Comparison of ENCODE assay signal across 1 cellular context in the genomic region with DNA sequence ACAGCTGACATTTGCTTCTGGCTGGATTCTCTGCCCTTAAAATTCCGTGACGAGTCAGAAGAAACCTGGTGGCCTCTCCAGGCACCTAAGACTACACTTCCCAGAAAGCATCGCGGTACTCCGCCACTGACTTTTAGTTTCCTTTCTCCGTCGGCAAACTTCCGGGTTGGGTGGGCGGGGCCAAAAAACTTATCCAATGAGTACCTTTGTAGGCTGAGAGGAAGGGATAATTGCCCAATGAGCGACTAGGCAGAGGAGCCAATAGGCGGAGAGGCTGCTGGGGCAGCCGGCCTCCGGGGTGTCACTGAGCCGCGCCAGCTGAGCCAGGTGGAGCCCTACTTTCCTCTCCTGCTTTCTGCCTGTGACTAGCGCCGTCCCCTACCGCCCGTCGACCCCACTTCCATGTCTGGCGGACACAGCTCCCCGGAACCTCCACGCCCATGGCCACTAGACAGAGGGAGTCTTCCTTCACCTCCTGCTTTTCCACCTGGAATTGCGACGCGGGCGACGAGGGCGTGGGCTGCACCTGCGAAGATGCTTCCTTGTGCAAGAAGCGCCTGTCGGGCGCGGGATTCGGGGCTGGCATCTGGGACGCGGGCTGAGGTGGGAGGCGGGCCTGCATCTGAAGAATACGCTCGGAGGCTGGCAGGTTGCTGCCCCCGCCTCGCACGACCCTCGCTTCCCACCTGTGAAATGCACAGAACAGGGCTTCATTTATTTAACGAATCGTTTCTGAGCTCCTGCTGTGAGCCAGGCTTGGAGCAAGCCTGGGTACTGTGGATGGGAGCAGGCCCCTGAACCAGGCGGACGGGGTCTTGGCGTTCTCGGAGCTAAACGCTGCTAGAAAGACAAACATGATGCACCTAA.
TF ChIP-seq lines count a peak whose summit lies in the region.

No MANE protein-coding gene starts in this region.

TF ChIP-seq in K562, 482 proteins besides CTCF, POLR2A, EP300 and RAD21 (continued from another document and continues in another):
- TF ChIP-seq, protein P1, sequence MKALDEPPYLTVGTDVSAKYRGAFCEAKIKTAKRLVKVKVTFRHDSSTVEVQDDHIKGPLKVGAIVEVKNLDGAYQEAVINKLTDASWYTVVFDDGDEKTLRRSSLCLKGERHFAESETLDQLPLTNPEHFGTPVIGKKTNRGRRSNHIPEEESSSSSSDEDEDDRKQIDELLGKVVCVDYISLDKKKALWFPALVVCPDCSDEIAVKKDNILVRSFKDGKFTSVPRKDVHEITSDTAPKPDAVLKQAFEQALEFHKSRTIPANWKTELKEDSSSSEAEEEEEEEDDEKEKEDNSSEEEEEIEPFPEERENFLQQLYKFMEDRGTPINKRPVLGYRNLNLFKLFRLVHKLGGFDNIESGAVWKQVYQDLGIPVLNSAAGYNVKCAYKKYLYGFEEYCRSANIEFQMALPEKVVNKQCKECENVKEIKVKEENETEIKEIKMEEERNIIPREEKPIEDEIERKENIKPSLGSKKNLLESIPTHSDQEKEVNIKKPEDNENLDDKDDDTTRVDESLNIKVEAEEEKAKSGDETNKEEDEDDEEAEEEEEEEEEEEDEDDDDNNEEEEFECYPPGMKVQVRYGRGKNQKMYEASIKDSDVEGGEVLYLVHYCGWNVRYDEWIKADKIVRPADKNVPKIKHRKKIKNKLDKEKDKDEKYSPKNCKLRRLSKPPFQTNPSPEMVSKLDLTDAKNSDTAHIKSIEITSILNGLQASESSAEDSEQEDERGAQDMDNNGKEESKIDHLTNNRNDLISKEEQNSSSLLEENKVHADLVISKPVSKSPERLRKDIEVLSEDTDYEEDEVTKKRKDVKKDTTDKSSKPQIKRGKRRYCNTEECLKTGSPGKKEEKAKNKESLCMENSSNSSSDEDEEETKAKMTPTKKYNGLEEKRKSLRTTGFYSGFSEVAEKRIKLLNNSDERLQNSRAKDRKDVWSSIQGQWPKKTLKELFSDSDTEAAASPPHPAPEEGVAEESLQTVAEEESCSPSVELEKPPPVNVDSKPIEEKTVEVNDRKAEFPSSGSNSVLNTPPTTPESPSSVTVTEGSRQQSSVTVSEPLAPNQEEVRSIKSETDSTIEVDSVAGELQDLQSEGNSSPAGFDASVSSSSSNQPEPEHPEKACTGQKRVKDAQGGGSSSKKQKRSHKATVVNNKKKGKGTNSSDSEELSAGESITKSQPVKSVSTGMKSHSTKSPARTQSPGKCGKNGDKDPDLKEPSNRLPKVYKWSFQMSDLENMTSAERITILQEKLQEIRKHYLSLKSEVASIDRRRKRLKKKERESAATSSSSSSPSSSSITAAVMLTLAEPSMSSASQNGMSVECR (CRISPR knock-in tag; IDR thresholded peaks at IDR 0.05), result no peak
- TF ChIP-seq ZNF583 (CRISPR knock-in tag; IDR thresholded peaks at IDR 0.05), result no peak
- TF ChIP-seq SMARCA4 (IDR thresholded peaks at IDR 0.05), result no peak
- TF ChIP-seq, protein P2, sequence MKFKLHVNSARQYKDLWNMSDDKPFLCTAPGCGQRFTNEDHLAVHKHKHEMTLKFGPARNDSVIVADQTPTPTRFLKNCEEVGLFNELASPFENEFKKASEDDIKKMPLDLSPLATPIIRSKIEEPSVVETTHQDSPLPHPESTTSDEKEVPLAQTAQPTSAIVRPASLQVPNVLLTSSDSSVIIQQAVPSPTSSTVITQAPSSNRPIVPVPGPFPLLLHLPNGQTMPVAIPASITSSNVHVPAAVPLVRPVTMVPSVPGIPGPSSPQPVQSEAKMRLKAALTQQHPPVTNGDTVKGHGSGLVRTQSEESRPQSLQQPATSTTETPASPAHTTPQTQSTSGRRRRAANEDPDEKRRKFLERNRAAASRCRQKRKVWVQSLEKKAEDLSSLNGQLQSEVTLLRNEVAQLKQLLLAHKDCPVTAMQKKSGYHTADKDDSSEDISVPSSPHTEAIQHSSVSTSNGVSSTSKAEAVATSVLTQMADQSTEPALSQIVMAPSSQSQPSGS (CRISPR knock-in tag; IDR thresholded peaks at IDR 0.05), result no peak
- TF ChIP-seq KAT7 (CRISPR knock-in tag; IDR thresholded peaks at IDR 0.05; ENCODE audit: borderline replicate concordance), result no peak
- TF ChIP-seq PRMT5 (CRISPR knock-in tag; IDR thresholded peaks at IDR 0.05), result no peak
- TF ChIP-seq ZNF699 (CRISPR knock-in tag; IDR thresholded peaks at IDR 0.05; ENCODE audit: insufficient replicate concordance), result no peak
- TF ChIP-seq, protein P3, sequence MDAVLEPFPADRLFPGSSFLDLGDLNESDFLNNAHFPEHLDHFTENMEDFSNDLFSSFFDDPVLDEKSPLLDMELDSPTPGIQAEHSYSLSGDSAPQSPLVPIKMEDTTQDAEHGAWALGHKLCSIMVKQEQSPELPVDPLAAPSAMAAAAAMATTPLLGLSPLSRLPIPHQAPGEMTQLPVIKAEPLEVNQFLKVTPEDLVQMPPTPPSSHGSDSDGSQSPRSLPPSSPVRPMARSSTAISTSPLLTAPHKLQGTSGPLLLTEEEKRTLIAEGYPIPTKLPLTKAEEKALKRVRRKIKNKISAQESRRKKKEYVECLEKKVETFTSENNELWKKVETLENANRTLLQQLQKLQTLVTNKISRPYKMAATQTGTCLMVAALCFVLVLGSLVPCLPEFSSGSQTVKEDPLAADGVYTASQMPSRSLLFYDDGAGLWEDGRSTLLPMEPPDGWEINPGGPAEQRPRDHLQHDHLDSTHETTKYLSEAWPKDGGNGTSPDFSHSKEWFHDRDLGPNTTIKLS (IDR thresholded peaks at IDR 0.05; ENCODE audit: borderline replicate concordance, low read depth), result no peak
- TF ChIP-seq, protein P4, sequence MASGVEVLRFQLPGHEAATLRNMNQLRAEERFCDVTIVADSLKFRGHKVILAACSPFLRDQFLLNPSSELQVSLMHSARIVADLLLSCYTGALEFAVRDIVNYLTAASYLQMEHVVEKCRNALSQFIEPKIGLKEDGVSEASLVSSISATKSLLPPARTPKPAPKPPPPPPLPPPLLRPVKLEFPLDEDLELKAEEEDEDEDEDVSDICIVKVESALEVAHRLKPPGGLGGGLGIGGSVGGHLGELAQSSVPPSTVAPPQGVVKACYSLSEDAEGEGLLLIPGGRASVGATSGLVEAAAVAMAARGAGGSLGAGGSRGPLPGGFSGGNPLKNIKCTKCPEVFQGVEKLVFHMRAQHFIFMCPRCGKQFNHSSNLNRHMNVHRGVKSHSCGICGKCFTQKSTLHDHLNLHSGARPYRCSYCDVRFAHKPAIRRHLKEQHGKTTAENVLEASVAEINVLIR (CRISPR knock-in tag; IDR thresholded peaks at IDR 0.05), result 0 out of 2 replicates have a peak, but pooled peaks have one; percentile 20
- no peak for TF ChIP-seq E2F3 (CRISPR knock-in tag; IDR thresholded peaks at IDR 0.05)
- no peak for TF ChIP-seq TAL1 (IDR thresholded peaks at IDR 0.05)
- TF ChIP-seq BRCA1 (IDR thresholded peaks at IDR 0.05), result no peak
- no peak for TF ChIP-seq BRCA1 (CRISPR knock-in tag; IDR thresholded peaks at IDR 0.05)
- TF ChIP-seq PTBP1 (IDR thresholded peaks at IDR 0.05; ENCODE audit: low read depth, low read length), result no peak
- TF ChIP-seq, protein P5, sequence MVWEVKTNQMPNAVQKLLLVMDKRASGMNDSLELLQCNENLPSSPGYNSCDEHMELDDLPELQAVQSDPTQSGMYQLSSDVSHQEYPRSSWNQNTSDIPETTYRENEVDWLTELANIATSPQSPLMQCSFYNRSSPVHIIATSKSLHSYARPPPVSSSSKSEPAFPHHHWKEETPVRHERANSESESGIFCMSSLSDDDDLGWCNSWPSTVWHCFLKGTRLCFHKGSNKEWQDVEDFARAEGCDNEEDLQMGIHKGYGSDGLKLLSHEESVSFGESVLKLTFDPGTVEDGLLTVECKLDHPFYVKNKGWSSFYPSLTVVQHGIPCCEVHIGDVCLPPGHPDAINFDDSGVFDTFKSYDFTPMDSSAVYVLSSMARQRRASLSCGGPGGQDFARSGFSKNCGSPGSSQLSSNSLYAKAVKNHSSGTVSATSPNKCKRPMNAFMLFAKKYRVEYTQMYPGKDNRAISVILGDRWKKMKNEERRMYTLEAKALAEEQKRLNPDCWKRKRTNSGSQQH (CRISPR knock-in tag; IDR thresholded peaks at IDR 0.05), result no peak
- TF ChIP-seq PCBP1 (IDR thresholded peaks at IDR 0.05; ENCODE audit: low read depth, low read length, poor library complexity, severe bottlenecking), result no peak
- TF ChIP-seq, protein P6, sequence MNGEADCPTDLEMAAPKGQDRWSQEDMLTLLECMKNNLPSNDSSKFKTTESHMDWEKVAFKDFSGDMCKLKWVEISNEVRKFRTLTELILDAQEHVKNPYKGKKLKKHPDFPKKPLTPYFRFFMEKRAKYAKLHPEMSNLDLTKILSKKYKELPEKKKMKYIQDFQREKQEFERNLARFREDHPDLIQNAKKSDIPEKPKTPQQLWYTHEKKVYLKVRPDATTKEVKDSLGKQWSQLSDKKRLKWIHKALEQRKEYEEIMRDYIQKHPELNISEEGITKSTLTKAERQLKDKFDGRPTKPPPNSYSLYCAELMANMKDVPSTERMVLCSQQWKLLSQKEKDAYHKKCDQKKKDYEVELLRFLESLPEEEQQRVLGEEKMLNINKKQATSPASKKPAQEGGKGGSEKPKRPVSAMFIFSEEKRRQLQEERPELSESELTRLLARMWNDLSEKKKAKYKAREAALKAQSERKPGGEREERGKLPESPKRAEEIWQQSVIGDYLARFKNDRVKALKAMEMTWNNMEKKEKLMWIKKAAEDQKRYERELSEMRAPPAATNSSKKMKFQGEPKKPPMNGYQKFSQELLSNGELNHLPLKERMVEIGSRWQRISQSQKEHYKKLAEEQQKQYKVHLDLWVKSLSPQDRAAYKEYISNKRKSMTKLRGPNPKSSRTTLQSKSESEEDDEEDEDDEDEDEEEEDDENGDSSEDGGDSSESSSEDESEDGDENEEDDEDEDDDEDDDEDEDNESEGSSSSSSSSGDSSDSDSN (IDR thresholded peaks at IDR 0.05; ENCODE audit: borderline replicate concordance in 1 of 2, low read depth in 2 of 2, low read length in 2 of 2), result no peak
- no peak for TF ChIP-seq MED1 (CRISPR knock-in tag; IDR thresholded peaks at IDR 0.05; ENCODE audit: borderline replicate concordance)
- TF ChIP-seq ZNF778 (CRISPR knock-in tag; IDR thresholded peaks at IDR 0.05), result no peak
- TF ChIP-seq, protein P7, sequence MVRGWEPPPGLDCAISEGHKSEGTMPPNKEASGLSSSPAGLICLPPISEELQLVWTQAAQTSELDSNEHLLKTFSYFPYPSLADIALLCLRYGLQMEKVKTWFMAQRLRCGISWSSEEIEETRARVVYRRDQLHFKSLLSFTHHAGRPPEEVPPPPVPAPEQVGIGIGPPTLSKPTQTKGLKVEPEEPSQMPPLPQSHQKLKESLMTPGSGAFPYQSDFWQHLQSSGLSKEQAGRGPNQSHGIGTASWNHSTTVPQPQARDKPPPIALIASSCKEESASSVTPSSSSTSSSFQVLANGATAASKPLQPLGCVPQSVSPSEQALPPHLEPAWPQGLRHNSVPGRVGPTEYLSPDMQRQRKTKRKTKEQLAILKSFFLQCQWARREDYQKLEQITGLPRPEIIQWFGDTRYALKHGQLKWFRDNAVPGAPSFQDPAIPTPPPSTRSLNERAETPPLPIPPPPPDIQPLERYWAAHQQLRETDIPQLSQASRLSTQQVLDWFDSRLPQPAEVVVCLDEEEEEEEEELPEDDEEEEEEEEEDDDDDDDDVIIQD (CRISPR knock-in tag; IDR thresholded peaks at IDR 0.05), result no peak
- TF ChIP-seq, protein P8, sequence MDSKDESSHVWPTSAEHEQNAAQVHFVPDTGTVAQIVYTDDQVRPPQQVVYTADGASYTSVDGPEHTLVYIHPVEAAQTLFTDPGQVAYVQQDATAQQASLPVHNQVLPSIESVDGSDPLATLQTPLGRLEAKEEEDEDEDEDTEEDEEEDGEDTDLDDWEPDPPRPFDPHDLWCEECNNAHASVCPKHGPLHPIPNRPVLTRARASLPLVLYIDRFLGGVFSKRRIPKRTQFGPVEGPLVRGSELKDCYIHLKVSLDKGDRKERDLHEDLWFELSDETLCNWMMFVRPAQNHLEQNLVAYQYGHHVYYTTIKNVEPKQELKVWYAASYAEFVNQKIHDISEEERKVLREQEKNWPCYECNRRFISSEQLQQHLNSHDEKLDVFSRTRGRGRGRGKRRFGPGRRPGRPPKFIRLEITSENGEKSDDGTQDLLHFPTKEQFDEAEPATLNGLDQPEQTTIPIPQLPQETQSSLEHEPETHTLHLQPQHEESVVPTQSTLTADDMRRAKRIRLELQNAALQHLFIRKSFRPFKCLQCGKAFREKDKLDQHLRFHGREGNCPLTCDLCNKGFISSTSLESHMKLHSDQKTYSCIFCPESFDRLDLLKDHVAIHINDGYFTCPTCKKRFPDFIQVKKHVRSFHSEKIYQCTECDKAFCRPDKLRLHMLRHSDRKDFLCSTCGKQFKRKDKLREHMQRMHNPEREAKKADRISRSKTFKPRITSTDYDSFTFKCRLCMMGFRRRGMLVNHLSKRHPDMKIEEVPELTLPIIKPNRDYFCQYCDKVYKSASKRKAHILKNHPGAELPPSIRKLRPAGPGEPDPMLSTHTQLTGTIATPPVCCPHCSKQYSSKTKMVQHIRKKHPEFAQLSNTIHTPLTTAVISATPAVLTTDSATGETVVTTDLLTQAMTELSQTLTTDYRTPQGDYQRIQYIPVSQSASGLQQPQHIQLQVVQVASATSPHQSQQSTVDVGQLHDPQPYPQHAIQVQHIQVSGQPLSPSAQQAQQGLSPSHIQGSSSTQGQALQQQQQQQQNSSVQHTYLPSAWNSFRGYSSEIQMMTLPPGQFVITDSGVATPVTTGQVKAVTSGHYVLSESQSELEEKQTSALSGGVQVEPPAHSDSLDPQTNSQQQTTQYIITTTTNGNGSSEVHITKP (IDR thresholded peaks at IDR 0.05; ENCODE audit: partially characterized antibody), result no peak
- TF ChIP-seq RUNX1 (IDR thresholded peaks at IDR 0.05; ENCODE audit: low read depth), result no peak
- TF ChIP-seq, protein P9, sequence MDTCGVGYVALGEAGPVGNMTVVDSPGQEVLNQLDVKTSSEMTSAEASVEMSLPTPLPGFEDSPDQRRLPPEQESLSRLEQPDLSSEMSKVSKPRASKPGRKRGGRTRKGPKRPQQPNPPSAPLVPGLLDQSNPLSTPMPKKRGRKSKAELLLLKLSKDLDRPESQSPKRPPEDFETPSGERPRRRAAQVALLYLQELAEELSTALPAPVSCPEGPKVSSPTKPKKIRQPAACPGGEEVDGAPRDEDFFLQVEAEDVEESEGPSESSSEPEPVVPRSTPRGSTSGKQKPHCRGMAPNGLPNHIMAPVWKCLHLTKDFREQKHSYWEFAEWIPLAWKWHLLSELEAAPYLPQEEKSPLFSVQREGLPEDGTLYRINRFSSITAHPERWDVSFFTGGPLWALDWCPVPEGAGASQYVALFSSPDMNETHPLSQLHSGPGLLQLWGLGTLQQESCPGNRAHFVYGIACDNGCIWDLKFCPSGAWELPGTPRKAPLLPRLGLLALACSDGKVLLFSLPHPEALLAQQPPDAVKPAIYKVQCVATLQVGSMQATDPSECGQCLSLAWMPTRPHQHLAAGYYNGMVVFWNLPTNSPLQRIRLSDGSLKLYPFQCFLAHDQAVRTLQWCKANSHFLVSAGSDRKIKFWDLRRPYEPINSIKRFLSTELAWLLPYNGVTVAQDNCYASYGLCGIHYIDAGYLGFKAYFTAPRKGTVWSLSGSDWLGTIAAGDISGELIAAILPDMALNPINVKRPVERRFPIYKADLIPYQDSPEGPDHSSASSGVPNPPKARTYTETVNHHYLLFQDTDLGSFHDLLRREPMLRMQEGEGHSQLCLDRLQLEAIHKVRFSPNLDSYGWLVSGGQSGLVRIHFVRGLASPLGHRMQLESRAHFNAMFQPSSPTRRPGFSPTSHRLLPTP (IDR thresholded peaks at IDR 0.05; ENCODE audit: borderline replicate concordance, extremely low read depth, insufficient read length), result no peak
- TF ChIP-seq U2AF1 (optimal IDR thresholded peaks at IDR 0.05; ENCODE audit: low read depth, low read length), result no peak
- TF ChIP-seq GABPA (tag; conservative IDR thresholded peaks at IDR 0.05; ENCODE audit: low read depth), result peak; percentile 86
- TF ChIP-seq KDM2B (CRISPR knock-in tag; IDR thresholded peaks at IDR 0.05), result no peak
- no peak for TF ChIP-seq ZNF316 (IDR thresholded peaks at IDR 0.05)
- TF ChIP-seq, protein P10, sequence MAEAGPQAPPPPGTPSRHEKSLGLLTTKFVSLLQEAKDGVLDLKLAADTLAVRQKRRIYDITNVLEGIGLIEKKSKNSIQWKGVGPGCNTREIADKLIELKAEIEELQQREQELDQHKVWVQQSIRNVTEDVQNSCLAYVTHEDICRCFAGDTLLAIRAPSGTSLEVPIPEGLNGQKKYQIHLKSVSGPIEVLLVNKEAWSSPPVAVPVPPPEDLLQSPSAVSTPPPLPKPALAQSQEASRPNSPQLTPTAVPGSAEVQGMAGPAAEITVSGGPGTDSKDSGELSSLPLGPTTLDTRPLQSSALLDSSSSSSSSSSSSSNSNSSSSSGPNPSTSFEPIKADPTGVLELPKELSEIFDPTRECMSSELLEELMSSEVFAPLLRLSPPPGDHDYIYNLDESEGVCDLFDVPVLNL (CRISPR knock-in tag; IDR thresholded peaks at IDR 0.05; ENCODE audit: low read depth), result peak; percentile 23; the same call in 1 of the 2 replicates
